In genomic region chr2:190882327-190882766, GRCh38 we compare ENCODE assay signal across 1 cellular context.
TF ChIP-seq lines count a peak whose summit lies in the region.

No MANE protein-coding gene starts in this region.

TF ChIP-seq in GM23338, 12 proteins besides CTCF, POLR2A, EP300 and RAD21:
- TF ChIP-seq ZNF462 (CRISPR knock-in tag; IDR thresholded peaks at IDR 0.05) (no peak), STAT1 (IDR thresholded peaks at IDR 0.05; ENCODE audit: unreplicated experiment) (no peak), JUNB (IDR thresholded peaks at IDR 0.05; ENCODE audit: unreplicated experiment) (no peak), ZNF331 (CRISPR knock-in tag; IDR thresholded peaks at IDR 0.05; ENCODE audit: low read depth) (no peak), NANOG (IDR thresholded peaks at IDR 0.05; ENCODE audit: borderline replicate concordance) (no peak), CREB1 (CRISPR knock-in tag; IDR thresholded peaks at IDR 0.05; ENCODE audit: low read depth) (no peak), EZH2phosphoT487 (IDR thresholded peaks at IDR 0.05; ENCODE audit: unreplicated experiment) (no peak), POLR2AphosphoS5 (IDR thresholded peaks at IDR 0.05; ENCODE audit: low read depth) (no peak), REST (IDR thresholded peaks at IDR 0.05; ENCODE audit: unreplicated experiment) (no peak)
